Comparison of ENCODE assay signal across 1 cellular context in the genomic region with DNA sequence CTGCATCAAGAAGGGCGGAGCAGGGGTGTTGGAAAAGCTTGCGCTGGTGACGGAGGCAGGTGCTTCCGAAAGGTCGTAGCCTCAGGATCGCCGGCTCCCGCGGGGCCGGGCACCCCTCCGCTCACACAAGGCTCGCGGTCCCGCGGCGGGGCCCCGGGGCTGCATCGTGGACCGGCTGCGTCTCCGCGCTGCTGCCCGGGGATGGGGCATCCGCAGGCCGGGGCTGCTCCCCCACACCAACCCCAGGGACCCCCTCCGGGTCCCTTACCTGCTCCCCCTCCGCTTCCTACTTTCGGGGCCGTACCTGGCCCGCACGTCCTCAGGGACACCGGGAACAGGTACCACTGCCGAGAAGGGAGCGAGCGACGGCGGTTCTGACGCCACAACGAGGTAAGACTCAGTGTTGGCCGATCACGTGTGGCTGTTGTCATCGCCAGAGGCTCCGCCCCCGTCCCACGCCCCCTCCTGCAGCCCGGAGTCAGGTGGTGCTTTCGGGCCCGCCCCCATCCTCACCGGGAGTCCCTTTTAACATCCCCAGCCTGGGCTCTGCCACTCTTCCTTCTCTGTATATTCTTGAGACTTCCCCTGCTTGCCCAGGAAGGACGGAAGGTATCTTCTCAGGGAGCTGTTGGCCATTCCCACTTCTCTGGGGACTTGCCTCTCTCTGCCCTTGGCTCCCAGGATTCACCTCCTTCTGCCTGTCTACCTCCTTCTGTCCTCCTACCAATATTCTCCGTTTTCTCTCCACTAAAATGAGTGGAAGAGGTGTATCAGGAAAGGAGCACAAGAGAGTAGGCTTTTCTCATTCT.
TF ChIP-seq lines count a peak whose summit lies in the region.

Gene BEX2, minus strand, starts transcription at position 399 of the 809 bp plus-strand sequence. CDS start 1,014 bp downstream, outside the sequence.

TF ChIP-seq in K562, 482 proteins besides CTCF, POLR2A, EP300 and RAD21 (continued from another document):
- TF ChIP-seq SPI1 (IDR thresholded peaks at IDR 0.05; ENCODE audit: borderline replicate concordance, low read depth, low read length) (no peak), CBFA2T2 (conservative IDR thresholded peaks at IDR 0.05) (0 out of 2 replicates have a peak, but pooled peaks have one; percentile 4), CREM (IDR thresholded peaks at IDR 0.05; ENCODE audit: low read depth) (peak; percentile 82), RBM25 (IDR thresholded peaks at IDR 0.05; ENCODE audit: low read depth, low read length, severe bottlenecking) (no peak), EP400 (IDR thresholded peaks at IDR 0.05) (peak; percentile 30; the same call in 1 of the 2 replicates), SREBF2 (CRISPR knock-in tag; IDR thresholded peaks at IDR 0.05) (no peak), TAF7 (tag; IDR thresholded peaks at IDR 0.05) (0 out of 2 replicates have a peak, but pooled peaks have one; percentile 54), SP1 (CRISPR knock-in tag; IDR thresholded peaks at IDR 0.05) (0 out of 2 replicates have a peak, but pooled peaks have one; percentile 51), ILK (tag; IDR thresholded peaks at IDR 0.05; ENCODE audit: borderline replicate concordance, low read depth) (no peak), CXXC5 (CRISPR knock-in tag; IDR thresholded peaks at IDR 0.05) (peak; percentile 41), FOXP1 (CRISPR knock-in tag; IDR thresholded peaks at IDR 0.05) (no peak), ATF7 (IDR thresholded peaks at IDR 0.05) (peak; percentile 66; the same call in 1 of the 2 replicates), CEBPG (CRISPR knock-in tag; IDR thresholded peaks at IDR 0.05) (peak; percentile 56; the same call in 1 of the 2 replicates), CEBPG (tag; conservative IDR thresholded peaks at IDR 0.05 in 1 of 2, IDR thresholded peaks at IDR 0.05 in 1 of 2) (no peak), POLR2H (tag; IDR thresholded peaks at IDR 0.05; ENCODE audit: low read depth) (peak; percentile 33; the same call in 1 of the 2 replicates), ZNF277 (CRISPR knock-in tag; IDR thresholded peaks at IDR 0.05; ENCODE audit: borderline replicate concordance) (no peak), POLR3A (IDR thresholded peaks at IDR 0.05; ENCODE audit: borderline replicate concordance, extremely low read depth, insufficient read depth, insufficient read length) (no peak), ZC3H4 (CRISPR knock-in tag; IDR thresholded peaks at IDR 0.05; ENCODE audit: borderline replicate concordance) (no peak), L3MBTL2 (IDR thresholded peaks at IDR 0.05) (peak; percentile 56), THRB (CRISPR knock-in tag; conservative IDR thresholded peaks at IDR 0.05) (no peak), NR3C1 (CRISPR knock-in tag; IDR thresholded peaks at IDR 0.05) (no peak), VEZF1 (CRISPR knock-in tag; IDR thresholded peaks at IDR 0.05) (peak; percentile 49), EGR1 (conservative IDR thresholded peaks at IDR 0.05) (peak; percentile 72), JUND (IDR thresholded peaks at IDR 0.05; ENCODE audit: borderline replicate concordance, low read depth, low read length) (peak; percentile 35; the same call in 1 of the 2 replicates), JUND (tag; IDR thresholded peaks at IDR 0.05; ENCODE audit: borderline replicate concordance, low read depth, low read length) (no peak), RHOXF2B (CRISPR knock-in tag; conservative IDR thresholded peaks at IDR 0.05) (no peak), PHB2 (IDR thresholded peaks at IDR 0.05; ENCODE audit: low read depth) (no peak), PYGO2 (tag; IDR thresholded peaks at IDR 0.05) (no peak), FOXK2 (conservative IDR thresholded peaks at IDR 0.05 in 1 of 2, IDR thresholded peaks at IDR 0.05 in 1 of 2; ENCODE audit: low read depth in 2 of 2) (peak; percentile 83 to 84), RAD51 (IDR thresholded peaks at IDR 0.05; ENCODE audit: borderline replicate concordance, low read depth) (peak; percentile 88), TCF7 (IDR thresholded peaks at IDR 0.05; ENCODE audit: borderline replicate concordance) (no peak), TFAP4 (CRISPR knock-in tag; IDR thresholded peaks at IDR 0.05; ENCODE audit: borderline replicate concordance) (peak; percentile 10; the same call in 1 of the 2 replicates), DPF2 (IDR thresholded peaks at IDR 0.05) (no peak), RCOR1 (IDR thresholded peaks at IDR 0.05; ENCODE audit: borderline replicate concordance in 1 of 2, low read depth in 2 of 2, low read length in 2 of 2) (0 out of 4 replicates have a peak, but pooled peaks of 1 of the 2 experiments have one; percentile 1)
- TF ChIP-seq, protein P1, sequence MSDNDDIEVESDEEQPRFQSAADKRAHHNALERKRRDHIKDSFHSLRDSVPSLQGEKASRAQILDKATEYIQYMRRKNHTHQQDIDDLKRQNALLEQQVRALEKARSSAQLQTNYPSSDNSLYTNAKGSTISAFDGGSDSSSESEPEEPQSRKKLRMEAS (CRISPR knock-in tag; IDR thresholded peaks at IDR 0.05) = peak; percentile 44; the same call in 1 of the 2 replicates
